ENCODE assay signal across 1 cellular context in genomic region chr10:69376662-69377061, GRCh38.
TF ChIP-seq lines count a peak whose summit lies in the region.

No MANE protein-coding gene starts in this region.

TF ChIP-seq in HEK293T, 16 proteins besides CTCF, POLR2A, EP300 and RAD21:
- TF ChIP-seq PKNOX1 (IDR thresholded peaks at IDR 0.05) (no peak), NFRKB (IDR thresholded peaks at IDR 0.05) (no peak), ELF4 (IDR thresholded peaks at IDR 0.05) (no peak), L3MBTL2 (conservative IDR thresholded peaks at IDR 0.05) (no peak), TARDBP (IDR thresholded peaks at IDR 0.05) (no peak), FOXM1 (IDR thresholded peaks at IDR 0.05; ENCODE audit: borderline replicate concordance) (no peak), SUZ12 (IDR thresholded peaks at IDR 0.05) (no peak), FOXA1 (IDR thresholded peaks at IDR 0.05) (no peak), LEF1 (IDR thresholded peaks at IDR 0.05; ENCODE audit: borderline replicate concordance) (no peak), FOXK2 (IDR thresholded peaks at IDR 0.05) (no peak), ARNT (IDR thresholded peaks at IDR 0.05) (no peak), SP1 (IDR thresholded peaks at IDR 0.05) (no peak), ZNF384 (IDR thresholded peaks at IDR 0.05) (no peak), HDGF (IDR thresholded peaks at IDR 0.05; ENCODE audit: borderline replicate concordance) (no peak), BHLHE40 (IDR thresholded peaks at IDR 0.05; ENCODE audit: borderline replicate concordance) (no peak), CTBP1 (IDR thresholded peaks at IDR 0.05; ENCODE audit: borderline replicate concordance) (no peak)
